In the genomic region with DNA sequence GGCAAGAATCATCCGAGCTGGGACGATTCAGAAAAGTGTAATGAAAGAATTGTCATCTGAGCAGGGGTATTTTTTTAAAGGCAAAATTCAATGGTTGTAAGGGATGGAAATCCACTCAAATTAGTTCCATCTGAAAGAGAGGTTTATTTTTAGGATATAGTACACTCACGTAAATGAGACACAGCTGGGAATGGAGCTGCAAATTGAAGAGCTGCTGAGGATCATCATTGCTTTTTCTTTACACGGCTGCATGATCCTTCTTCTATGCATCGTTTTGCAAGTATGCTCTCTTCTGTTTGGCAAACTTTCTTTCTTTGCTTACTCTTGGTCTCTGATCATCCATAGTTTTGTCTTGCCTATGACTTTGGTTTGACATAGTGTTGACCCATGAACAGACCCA, we compare ENCODE assay signal across 28 cellular contexts.
"Had no signal": no experiment of that assay in that cellular context is flagged by ENCODE, and none has a peak within 500 bp of the region (broad histone marks: within the 10 kb centered on the region; RNA-seq: fewer than 3 reads in every experiment).

No MANE protein-coding gene starts in this region.

- ATAC-seq: activated CD4-positive, alpha-beta T cell treated with anti-CD3 and anti-CD28 coated beads for 36 hours; activated T-cell treated with anti-CD3 and anti-CD28 coated beads, Interleukin-2, amount 50 U/mL, for 4 hours; effector memory CD8-positive, alpha-beta T cell; natural killer cell; stimulated activated naive CD8-positive, alpha-beta T cell treated with anti-CD3 and anti-CD28 coated beads, Interleukin-15, Interleukin-2, amounts not matched to agents 100 U/mL and 50 U/mL, for 24 hours; upper lobe of right lung had no signal

- H3K27ac ChIP-seq: breast epithelium, colonic mucosa, dorsolateral prefrontal cortex, esophagus muscularis mucosa, left ventricle myocardium inferior, spleen, thyroid gland, upper lobe of right lung had no signal

- H3K4me3 Mint-ChIP-seq: activated B cell treated with CpG ODN at 0.5 μM for 24 hours; activated CD4-positive, alpha-beta T cell treated with anti-CD3 and anti-CD28 coated beads for 36 hours; activated naive CD8-positive, alpha-beta T cell treated with anti-CD3 and anti-CD28 coated beads for 36 hours; activated T-cell treated with anti-CD3 and anti-CD28 coated beads, Interleukin-2, amount 50 U/mL, for 4 hours; central memory CD8-positive, alpha-beta T cell; effector memory CD8-positive, alpha-beta T cell; natural killer cell had no signal

- H3K9me3 ChIP-seq: breast epithelium, colonic mucosa, esophagus muscularis mucosa, left ventricle myocardium inferior, spleen, thyroid gland, upper lobe of right lung had no signal

- H3K36me3 Mint-ChIP-seq: activated naive CD8-positive, alpha-beta T cell treated with anti-CD3 and anti-CD28 coated beads for 36 hours; natural killer cell had no signal

- H3K4me1 Mint-ChIP-seq: activated B cell treated with CpG ODN at 0.5 μM for 24 hours; activated CD4-positive, alpha-beta T cell treated with anti-CD3 and anti-CD28 coated beads for 36 hours; activated naive CD8-positive, alpha-beta T cell treated with anti-CD3 and anti-CD28 coated beads for 36 hours; central memory CD8-positive, alpha-beta T cell; natural killer cell had no signal

- H3K4me3 ChIP-seq: breast epithelium, colonic mucosa, dorsolateral prefrontal cortex, esophagus muscularis mucosa, left ventricle myocardium inferior, spleen, thyroid gland, upper lobe of right lung had no signal

- H3K27me3 ChIP-seq: breast epithelium, colonic mucosa, dorsolateral prefrontal cortex, esophagus muscularis mucosa, spleen, thyroid gland, upper lobe of right lung had no signal

- H3K4me1 ChIP-seq: breast epithelium, colonic mucosa, esophagus muscularis mucosa, left ventricle myocardium inferior, spleen, thyroid gland, upper lobe of right lung had no signal

- H3K27ac Mint-ChIP-seq: activated B cell treated with CpG ODN at 0.5 μM for 24 hours; activated CD4-positive, alpha-beta T cell treated with anti-CD3 and anti-CD28 coated beads for 36 hours; activated naive CD8-positive, alpha-beta T cell treated with anti-CD3 and anti-CD28 coated beads for 36 hours; activated T-helper 2 cell treated with anti-CD3 and anti-CD28 coated beads, Interferon-gamma antibody, Interleukin-2, Interleukin-4, amounts not matched to agents 10 μg/mL and 5 μg/mL and 100 μg/mL, durations not matched to agents 14 hours and 24 hours and 36 hours; effector memory CD8-positive, alpha-beta T cell; natural killer cell; progenitor cell of endocrine pancreas had no signal

- H3K36me3 ChIP-seq: breast epithelium, colonic mucosa, esophagus muscularis mucosa, left ventricle myocardium inferior, spleen, thyroid gland, upper lobe of right lung had no signal

- H3K27me3 Mint-ChIP-seq: activated B cell treated with CpG ODN at 0.5 μM for 24 hours, progenitor cell of endocrine pancreas had no signal

- DNase-seq: activated B cell treated with CpG ODN at 0.5 μM for 24 hours; activated CD4-positive, alpha-beta T cell treated with anti-CD3 and anti-CD28 coated beads for 36 hours; activated CD4-positive, alpha-beta T cell treated with anti-CD3 and anti-CD28 coated beads, Interleukin-2, amount 50 U/mL, for 48 hours; activated CD8-positive, alpha-beta memory T cell treated with anti-CD3 and anti-CD28 coated beads, Interleukin-2, amount 50 U/mL, for 48 hours; activated naive CD4-positive, alpha-beta T cell treated with Interleukin-2 at 50 U/mL for 16 hours; activated naive CD8-positive, alpha-beta T cell treated with anti-CD3 and anti-CD28 coated beads for 36 hours; activated T-cell treated with anti-CD3 and anti-CD28 coated beads, Interleukin-2, amount 50 U/mL, for 4 hours; amniotic stem cell; colonic mucosa; dorsolateral prefrontal cortex; effector memory CD8-positive, alpha-beta T cell; foreskin melanocyte; hypothalamus; left ventricle myocardium inferior; midbrain; natural killer cell; retina; spleen; stimulated activated CD4-positive, alpha-beta T cell treated with anti-CD3 and anti-CD28 coated beads, Interleukin-4, amount 100 ng/mL, for 1 hour; stimulated activated naive CD8-positive, alpha-beta T cell treated with anti-CD3 and anti-CD28 coated beads, Interleukin-15, Interleukin-2, amounts not matched to agents 100 U/mL and 50 U/mL, for 24 hours; T-helper 9 cell; thyroid gland; upper lobe of right lung had no signal

- H3K9me3 Mint-ChIP-seq: activated B cell treated with CpG ODN at 0.5 μM for 24 hours; activated naive CD8-positive, alpha-beta T cell treated with anti-CD3 and anti-CD28 coated beads for 36 hours; activated T-cell treated with anti-CD3 and anti-CD28 coated beads, Interleukin-2, amount 50 U/mL, for 4 hours; activated T-helper 2 cell treated with anti-CD3 and anti-CD28 coated beads, Interferon-gamma antibody, Interleukin-2, Interleukin-4, amounts not matched to agents 10 μg/mL and 5 μg/mL and 100 μg/mL, durations not matched to agents 14 hours and 24 hours and 36 hours; central memory CD8-positive, alpha-beta T cell; effector memory CD8-positive, alpha-beta T cell; natural killer cell had no signal
